ENCODE assay signal across 27 cellular contexts in genomic region chr16:13915033-13915635, GRCh38.
"Had no signal": no experiment of that assay in that cellular context is flagged by ENCODE, and none has a peak within 500 bp of the region (broad histone marks: within the 10 kb centered on the region; RNA-seq: fewer than 3 reads in every experiment).

No MANE protein-coding gene starts in this region.

- H3K36me3 ChIP-seq: ovary, spleen, transverse colon, upper lobe of right lung, uterus had no signal

- DNase-seq: naive B cell; naive thymus-derived CD8-positive, alpha-beta T cell; nephron progenitor cell; occipital lobe; ovary; posterior cingulate gyrus; psoas muscle; right cardiac atrium; spleen; stimulated activated CD4-positive, alpha-beta T cell treated with anti-CD3 and anti-CD28 coated beads, Interleukin-12 subunit alpha, Interleukin-12 subunit beta, amount 100 ng/mL, for 4 hours; stimulated activated CD4-positive, alpha-beta T cell treated with anti-CD3 and anti-CD28 coated beads, Interleukin-1b, Interleukin-23, amount 100 ng/mL, for 48 hours; stimulated activated CD4-positive, alpha-beta T cell treated with anti-CD3 and anti-CD28 coated beads, Interleukin-4, amount 100 ng/mL, for 1 hour; stimulated activated CD4-positive, alpha-beta T cell treated with anti-CD3 and anti-CD28 coated beads, Interleukin-4, amount 100 ng/mL, for 4 hours; stimulated activated CD8-positive, alpha-beta memory T cell treated with anti-CD3 and anti-CD28 coated beads, Interleukin-4, amount 100 ng/mL, for 48 hours; stimulated activated naive CD4-positive, alpha-beta T cell; stimulated activated naive CD8-positive, alpha-beta T cell treated with anti-CD3 and anti-CD28 coated beads, Interleukin-15, amount 100 ng/mL, for 72 hours; stimulated activated naive CD8-positive, alpha-beta T cell treated with anti-CD3 and anti-CD28 coated beads, Interleukin-15, Interleukin-2, amounts not matched to agents 100 U/mL and 50 U/mL, for 24 hours; substantia nigra; transverse colon; upper lobe of right lung; uterus had no signal

- H3K4me2 ChIP-seq: smooth muscle cell had no signal

- ATAC-seq: naive thymus-derived CD8-positive, alpha-beta T cell; natural killer cell treated with Interleukin-12 subunit alpha and Interleukin-12 subunit beta and Interleukin-15 and Interleukin-18, amount 100 ng/mL, for 72 hours; psoas muscle; right cardiac atrium; sciatic nerve; stimulated activated memory B cell treated with anti-CD40 and anti-IgM and Interleukin-4, amounts not matched to agents 10 μg/mL and 1 μg/mL and 100 μg/mL, for 72 hours; stimulated activated naive CD8-positive, alpha-beta T cell treated with anti-CD3 and anti-CD28 coated beads, Interleukin-15, amount 100 ng/mL, for 72 hours; stimulated activated naive CD8-positive, alpha-beta T cell treated with anti-CD3 and anti-CD28 coated beads, Interleukin-15, Interleukin-2, amounts not matched to agents 100 U/mL and 50 U/mL, for 24 hours; upper lobe of right lung had no signal

- H3K27ac ChIP-seq: ovary, parathyroid adenoma, psoas muscle, skin epidermis, spleen, transverse colon, upper lobe of right lung, uterus had no signal

- H3K4me3 ChIP-seq: ovary, psoas muscle, skin epidermis, smooth muscle cell, spleen, transverse colon, upper lobe of right lung, uterus had no signal

- H3K4me1 ChIP-seq: parathyroid adenoma, upper lobe of right lung, uterus had no signal

- H3K9me3 ChIP-seq: ovary, psoas muscle, upper lobe of right lung, uterus had no signal

- H3K79me2 ChIP-seq: parathyroid adenoma had no signal

- H3K9ac ChIP-seq: parathyroid adenoma had no signal

- H3K27me3 ChIP-seq: ovary, transverse colon, upper lobe of right lung, uterus had no signal

- H2AFZ ChIP-seq: parathyroid adenoma had no signal
